In the genomic region with DNA sequence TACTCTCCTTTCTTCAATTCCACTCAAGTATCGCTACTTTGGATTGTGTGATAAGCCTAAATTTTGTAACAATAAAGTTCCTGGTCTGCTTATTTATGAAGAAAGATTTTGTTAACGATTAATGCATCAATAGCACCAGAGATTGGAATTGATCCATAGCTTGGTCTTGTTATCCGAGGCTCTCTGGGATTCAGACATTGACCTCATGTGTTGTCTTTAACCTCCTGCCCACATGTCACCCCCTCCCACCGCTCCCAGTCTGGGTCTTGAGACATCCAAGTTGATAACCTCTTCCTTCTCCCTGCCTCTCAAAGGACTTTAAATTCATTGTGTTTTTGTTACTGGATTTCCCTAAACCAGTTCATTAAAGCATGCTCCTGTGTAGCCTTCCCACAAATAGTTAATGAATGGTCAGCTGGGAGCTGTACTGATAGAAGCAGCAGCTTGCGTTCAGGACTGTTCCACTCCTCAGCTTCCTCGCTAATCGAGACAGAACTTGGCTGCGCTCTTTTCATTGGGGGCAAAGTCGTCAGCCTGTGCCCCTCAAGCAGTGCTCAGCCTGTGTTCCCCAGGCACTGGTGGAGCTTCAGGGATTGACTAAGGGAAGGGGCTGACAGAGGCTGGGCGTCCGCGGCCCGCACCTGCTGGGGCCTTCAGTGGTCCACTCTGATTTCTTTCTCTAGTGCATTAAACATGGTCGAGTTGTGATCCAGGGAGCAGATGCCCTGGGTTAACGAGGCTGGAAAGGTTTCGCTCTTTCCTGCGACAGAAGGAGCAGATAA, we compare ENCODE assay signal across 17 cellular contexts. TPM values are rescaled to one million over a fixed set of nuclear protein-coding genes. Genes with fewer than 3 reads are reported as not detected.
DNase-seq lines count a peak whose midpoint lies in the region; ATAC-seq and TF ChIP-seq lines count a peak whose summit lies in the region.
"Had no signal": no experiment of that assay in that cellular context is flagged by ENCODE, and none has a peak within 500 bp of the region (broad histone marks: within the 10 kb centered on the region; RNA-seq: fewer than 3 reads in every experiment).

No MANE protein-coding gene starts in this region.

- no peak for DNase-seq in CD4-positive, alpha-beta T cell
- DNase-seq in Calu3 (no peak), mesenteric fat pad (ENCODE audit: low spot score) (peak; percentile 18), retina (peak; percentile 34), MCF 10A (ENCODE audit: unreplicated experiment) (no peak), MV-4-11 (lab: John Stamatoyannopoulos, UW) (no peak)
- DNase-seq: AML-193; CD4-positive, alpha-beta memory T cell; DMS79 treated with DMSO at 0.1 percent for 48 hours; GF-D8; IMR-90 had no signal

- no peak for ATAC-seq in CD4-positive, alpha-beta T cell (ENCODE audit: poor library complexity)
- ATAC-seq in stimulated activated memory B cell treated with anti-CD40 and anti-IgM and Interleukin-4, amounts not matched to agents 10 μg/mL and 1 μg/mL and 100 μg/mL, for 72 hours: no peak
- ATAC-seq: A549, K562 had no signal

- H3K4me3 Mint-ChIP-seq in CD4-positive, alpha-beta T cell: no peak overlapping the region
- H3K4me3 Mint-ChIP-seq in Calu3 (ENCODE audit: low read depth, unreplicated experiment): no peak overlapping the region
- H3K4me3 Mint-ChIP-seq in MCF 10A (ENCODE audit: unreplicated experiment): no peak overlapping the region
- H3K4me3 Mint-ChIP-seq in stimulated activated memory B cell treated with anti-CD40 and anti-IgM and Interleukin-4, amounts not matched to agents 10 μg/mL and 1 μg/mL and 100 μg/mL, for 72 hours: no peak overlapping the region
- H3K4me3 Mint-ChIP-seq: CD4-positive, alpha-beta memory T cell had no signal

- no peaks in the 10 kb centered on the region for H3K27me3 Mint-ChIP-seq in CD4-positive, alpha-beta T cell
- H3K27me3 Mint-ChIP-seq in Calu3 (ENCODE audit: unreplicated experiment) (no peaks in the 10 kb centered on the region), MCF 10A (ENCODE audit: insufficient read depth, unreplicated experiment) (no peaks in the 10 kb centered on the region)
- no peaks in the 10 kb centered on the region for H3K27me3 Mint-ChIP-seq in stimulated activated memory B cell treated with anti-CD40 and anti-IgM and Interleukin-4, amounts not matched to agents 10 μg/mL and 1 μg/mL and 100 μg/mL, for 72 hours
- H3K27me3 Mint-ChIP-seq: CD4-positive, alpha-beta memory T cell had no signal

- no peaks in the 10 kb centered on the region for H3K9me3 ChIP-seq in CD4-positive, alpha-beta T cell (ENCODE audit: control insufficient read depth, low read length)
- H3K9me3 ChIP-seq: A549, HAP-1 had no signal

- H3K9me3 Mint-ChIP-seq in CD4-positive, alpha-beta T cell: no peaks in the 10 kb centered on the region
- H3K9me3 Mint-ChIP-seq in Calu3 (ENCODE audit: low read depth, unreplicated experiment): no peaks in the 10 kb centered on the region
- no peaks in the 10 kb centered on the region for H3K9me3 Mint-ChIP-seq in MCF 10A (ENCODE audit: unreplicated experiment)
- no peaks in the 10 kb centered on the region for H3K9me3 Mint-ChIP-seq in stimulated activated memory B cell treated with anti-CD40 and anti-IgM and Interleukin-4, amounts not matched to agents 10 μg/mL and 1 μg/mL and 100 μg/mL, for 72 hours

- H3K36me3 Mint-ChIP-seq in CD4-positive, alpha-beta T cell (ENCODE audit: low read depth): peaks cover 92% of the 10 kb centered on the region
- peaks cover 84% of the 10 kb centered on the region for H3K36me3 Mint-ChIP-seq in Calu3 (ENCODE audit: insufficient read depth, unreplicated experiment)
- H3K36me3 Mint-ChIP-seq in MCF 10A (ENCODE audit: insufficient read depth, unreplicated experiment): peaks cover 59% of the 10 kb centered on the region
- H3K36me3 Mint-ChIP-seq in stimulated activated memory B cell treated with anti-CD40 and anti-IgM and Interleukin-4, amounts not matched to agents 10 μg/mL and 1 μg/mL and 100 μg/mL, for 72 hours: peaks cover 80% of the 10 kb centered on the region

- CTCF ChIA-PET in CD4-positive, alpha-beta T cell (lab: Charles Lee): no interaction called here
- CTCF ChIA-PET in Calu3 (lab: Charles Lee): no interaction called here
- CTCF ChIA-PET in MCF 10A (lab: Yijun Ruan, JAX): interaction anchor here (0.5 kb wide), 1 partner anchor 596 kb away, joined by 4 read pairs; no protein-coding TSS in a partner anchor

- peaks cover 17% of the 10 kb centered on the region for H3K4me1 Mint-ChIP-seq in CD4-positive, alpha-beta T cell (ENCODE audit: low read depth)
- H3K4me1 Mint-ChIP-seq in Calu3 (ENCODE audit: low read depth, unreplicated experiment) (peaks cover 41% of the 10 kb centered on the region), MCF 10A (ENCODE audit: insufficient read depth, unreplicated experiment) (peaks cover 2% of the 10 kb centered on the region)
- H3K4me1 Mint-ChIP-seq in stimulated activated memory B cell treated with anti-CD40 and anti-IgM and Interleukin-4, amounts not matched to agents 10 μg/mL and 1 μg/mL and 100 μg/mL, for 72 hours: peaks cover 20% of the 10 kb centered on the region

- H3K27me3 ChIP-seq in CD4-positive, alpha-beta T cell (ENCODE audit: control insufficient read depth, insufficient read depth, low read length): no peaks in the 10 kb centered on the region

- H3K27ac Mint-ChIP-seq in CD4-positive, alpha-beta T cell: peak overlapping the region; percentile 42
- H3K27ac Mint-ChIP-seq in Calu3 (ENCODE audit: unreplicated experiment) (peak overlapping the region; percentile 22), MCF 10A (ENCODE audit: low read depth, unreplicated experiment) (no peak overlapping the region)
- H3K27ac Mint-ChIP-seq in stimulated activated memory B cell treated with anti-CD40 and anti-IgM and Interleukin-4, amounts not matched to agents 10 μg/mL and 1 μg/mL and 100 μg/mL, for 72 hours: no peak overlapping the region
- H3K27ac Mint-ChIP-seq: CD4-positive, alpha-beta memory T cell had no signal

- intact Hi-C loops in CD4-positive, alpha-beta T cell (cut with DNase I, micrococcal nuclease): no loop called here
- intact Hi-C loops in Calu3 (cut with micrococcal nuclease; ENCODE audit: unreplicated experiment): no loop called here
- intact Hi-C loops in MCF 10A (cut with micrococcal nuclease): no loop called here

- TF ChIP-seq CTCF in CD4-positive, alpha-beta T cell (IDR thresholded peaks at IDR 0.05): no peak
- no peak for TF ChIP-seq CTCF in Calu3 (IDR thresholded peaks at IDR 0.05; ENCODE audit: unreplicated experiment)
- no peak for TF ChIP-seq CTCF in MCF 10A (IDR thresholded peaks at IDR 0.05; ENCODE audit: unreplicated experiment)

- BruUV-seq in Calu3 (replicated peaks; lab: Mats Ljungman, UMichigan) (no TSS peak), MCF 10A (replicated peaks; lab: Mats Ljungman, UMichigan) (no TSS peak)

- no peak overlapping the region for H3K27ac ChIP-seq in CD4-positive, alpha-beta T cell (ENCODE audit: low read depth, low read length)
- H3K27ac ChIP-seq: A549, C4-2B, HL-60 had no signal

- POLR2A ChIA-PET in CD4-positive, alpha-beta T cell (lab: Charles Lee): no interaction called here
- POLR2A ChIA-PET in MCF 10A (lab: Yijun Ruan, JAX): interaction anchor here (0.5 kb wide), 1 partner anchor 499 kb away, joined by 3 read pairs; no protein-coding TSS in a partner anchor

RNA-seq across cellular contexts. Expression of a gene that starts 18.9 kb away (rescaled TPM):
- total RNA-seq in CD4-positive, alpha-beta T cell: 10 to 100 TPM; 14.3 to 19.6 TPM
- total RNA-seq in Calu3 (2022) (64.2 and 71.6 TPM in 2 replicates), mesenteric fat pad (31.0 TPM), MCF 10A (2022) (104 and 113 TPM in 2 replicates)

Comparison
In these comparisons a context has a peak if more than half of its experiments do, and no peak if none do; other contexts are left out.
1. DNase-seq: peak in mesenteric fat pad (single experiment) and retina (single experiment); none in CD4-positive, alpha-beta T cell (0 of 10), Calu3 (single experiment), MCF 10A (single experiment) and MV-4-11 (single experiment).
2. H3K27ac Mint-ChIP-seq: peak in CD4-positive, alpha-beta T cell (single experiment) and Calu3 (single experiment); none in MCF 10A (single experiment) and stimulated activated memory B cell treated with anti-CD40 and anti-IgM and Interleukin-4, amounts not matched to agents 10 μg/mL and 1 μg/mL and 100 μg/mL, for 72 hours (single experiment).